ENCODE assay signal across 8 cellular contexts in the genomic region with DNA sequence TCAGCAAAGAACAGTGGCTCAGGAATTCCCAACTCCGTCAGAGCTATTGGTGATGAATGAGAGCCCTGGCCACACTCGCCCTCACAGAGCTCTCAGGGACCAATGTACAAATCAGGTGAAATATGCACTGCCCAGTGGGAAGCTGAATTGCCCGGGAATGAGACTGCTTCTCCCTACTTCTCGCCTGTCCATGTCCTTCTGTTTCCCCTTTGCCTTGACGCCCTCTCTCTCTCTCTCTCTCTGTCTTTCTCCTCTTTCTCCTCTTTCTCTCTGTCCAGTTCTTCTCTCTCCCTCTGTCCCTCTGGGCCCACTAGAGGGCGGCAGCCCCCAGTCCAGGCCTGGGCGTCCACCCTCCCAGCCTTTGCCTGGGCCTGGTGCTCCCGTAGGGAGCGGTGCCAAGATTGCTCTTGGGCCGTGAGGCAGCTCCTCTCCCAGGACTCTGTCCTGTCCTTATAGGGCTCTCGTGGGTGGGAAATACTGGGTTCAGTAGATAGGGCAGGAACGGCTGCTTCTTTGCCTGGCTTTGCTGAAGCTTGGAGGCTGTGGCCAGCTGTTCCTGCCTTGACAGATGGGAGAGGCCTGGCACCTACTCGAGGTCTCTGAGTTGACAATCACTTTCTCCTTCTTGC. TPM values are rescaled to one million over a fixed set of nuclear protein-coding genes. Genes with fewer than 3 reads are reported as not detected.
A peak's percentile ranks its signal among the peaks of the same experiment; 100 is the strongest.
DNase-seq lines count a peak whose midpoint lies in the region; ATAC-seq and TF ChIP-seq lines count a peak whose summit lies in the region.

No MANE protein-coding gene starts in this region.

- no peak overlapping the region for H3K27ac ChIP-seq in OCI-LY1 (ENCODE audit: low read depth, low read length, poor library complexity, severe bottlenecking)
- peak overlapping the region in 32 of 59 donors; percentile 1 to 85 (median 54) for H3K27ac ChIP-seq in dorsolateral prefrontal cortex
- H3K27ac ChIP-seq in transverse colon = peak overlapping the region; percentile 62 to 75 (median 68)

- H3K79me2 ChIP-seq in OCI-LY1 (ENCODE audit: insufficient read depth, low read length) = no peaks in the 10 kb centered on the region

- no peak overlapping the region for H3K27ac Mint-ChIP-seq in activated T-helper 17 cell treated with anti-CD3 and anti-CD28 coated beads, Interleukin-2, amount 50 U/mL, for 72 hours

- ATAC-seq in HG02623 (IDR thresholded peaks at IDR 0.05; ENCODE audit: unreplicated experiment) = no peak
- no peak for ATAC-seq in activated T-helper 17 cell treated with anti-CD3 and anti-CD28 coated beads, Interleukin-2, amount 50 U/mL, for 72 hours (replicated peaks)

- WGBS in lower leg skin, 2 donors = 38 to 43% methylated on average over 13 of the region's 13 CpGs
- 35 to 38% methylated on average over 5 to 13 of the region's 13 CpGs for WGBS in transverse colon (ENCODE audit: low coverage in 1 of 2), 2 donors

- H3K36me3 ChIP-seq in OCI-LY1 (ENCODE audit: insufficient read depth, low read length) = no peaks in the 10 kb centered on the region
- no peaks in the 10 kb centered on the region for H3K36me3 ChIP-seq in transverse colon

- H3K4me2 ChIP-seq in OCI-LY1 (ENCODE audit: low read length) = no peak overlapping the region

- H3F3A ChIP-seq in OCI-LY1 (ENCODE audit: insufficient read depth, low read length) = no peaks in the 10 kb centered on the region

- H3K4me1 ChIP-seq in OCI-LY1 (ENCODE audit: insufficient read depth, low read length, severe bottlenecking) (no peaks in the 10 kb centered on the region), transverse colon (peaks cover 14 to 35% (median 27%) of the 10 kb centered on the region in 4 donors)

- H2AFZ ChIP-seq in OCI-LY1 (ENCODE audit: low read length) = no peak overlapping the region

- H3K27me3 ChIP-seq in OCI-LY1 (ENCODE audit: insufficient read depth, low read length) (no peaks in the 10 kb centered on the region), dorsolateral prefrontal cortex (no peaks in the 10 kb centered on the region), transverse colon (no peaks in the 10 kb centered on the region)

- H4K20me1 ChIP-seq in OCI-LY1 (ENCODE audit: insufficient read depth, low read length) = no peaks in the 10 kb centered on the region

- peak; percentile 70 for DNase-seq in A172 (ENCODE audit: low spot score)
- peak; percentile 45 for DNase-seq in GM13976 (ENCODE audit: low spot score)
- DNase-seq in dorsolateral prefrontal cortex = peak; percentile 70 to 87 (median 80)
- peak; percentile 64 to 94 for DNase-seq in lower leg skin (ENCODE audit: low spot score in 2 of 2)
- DNase-seq in transverse colon = peak; percentile 83

- H3K27me3 Mint-ChIP-seq in activated T-helper 17 cell treated with anti-CD3 and anti-CD28 coated beads, Interleukin-2, amount 50 U/mL, for 72 hours = no peaks in the 10 kb centered on the region

- intact Hi-C loops in dorsolateral prefrontal cortex (cut with DNase I) = loop anchor here (2.0 to 10.0 kb wide), 6 partner anchors 26 to 264 kb away; no protein-coding TSS in a partner anchor
- intact Hi-C loops in lower leg skin (cut with DNase I; ENCODE audit: low total_unique reads) = no loop called here
- intact Hi-C loops in transverse colon (cut with DNase I; ENCODE audit: low total_unique reads) = loop anchor here (5.0 kb wide), 1 partner anchor 263 kb away; no protein-coding TSS in a partner anchor

- TF ChIP-seq EP300 in transverse colon (IDR thresholded peaks at IDR 0.05; ENCODE audit: low read depth) = no peak

- H3K9ac ChIP-seq in OCI-LY1 (ENCODE audit: low read length) = no peak overlapping the region

- TF ChIP-seq POLR2A in lower leg skin (IDR thresholded peaks at IDR 0.05) (no peak), transverse colon (IDR thresholded peaks at IDR 0.05) (no peak)

- H3K9me3 Mint-ChIP-seq in activated T-helper 17 cell treated with anti-CD3 and anti-CD28 coated beads, Interleukin-2, amount 50 U/mL, for 72 hours = no peaks in the 10 kb centered on the region

- no peaks in the 10 kb centered on the region for H3K36me3 Mint-ChIP-seq in activated T-helper 17 cell treated with anti-CD3 and anti-CD28 coated beads, Interleukin-2, amount 50 U/mL, for 72 hours (ENCODE audit: low read depth)

- peak; percentile 51 for TF ChIP-seq CTCF in GM13976 (IDR thresholded peaks at IDR 0.05; ENCODE audit: borderline replicate concordance, control extremely low read depth, extremely low read depth, insufficient read depth, missing control alignments)
- TF ChIP-seq CTCF in OCI-LY1 (IDR thresholded peaks at IDR 0.05; ENCODE audit: low read length) = peak; percentile 26; the same call in 1 of the 2 replicates
- TF ChIP-seq CTCF in dorsolateral prefrontal cortex (IDR thresholded peaks at IDR 0.05 in 54 of 56, conservative IDR thresholded peaks at IDR 0.05 in 2 of 56; ENCODE audit: low read depth in 1 of 56, partially characterized antibody in 56 of 56) = peak; percentile 31 to 93 (median 78)
- peak in 1 of 3 donors; percentile 45 for TF ChIP-seq CTCF in lower leg skin (IDR thresholded peaks at IDR 0.05)
- peak; percentile 63 to 77 (median 77) for TF ChIP-seq CTCF in transverse colon (IDR thresholded peaks at IDR 0.05)

- H3K4me1 Mint-ChIP-seq in activated T-helper 17 cell treated with anti-CD3 and anti-CD28 coated beads, Interleukin-2, amount 50 U/mL, for 72 hours = peaks cover 7% of the 10 kb centered on the region

- no peaks in the 10 kb centered on the region for H3K9me2 ChIP-seq in OCI-LY1 (ENCODE audit: low read depth, low read length)

- no peak overlapping the region for H3K4me3 Mint-ChIP-seq in activated T-helper 17 cell treated with anti-CD3 and anti-CD28 coated beads, Interleukin-2, amount 50 U/mL, for 72 hours

- in situ Hi-C loops in GM13976 (cut with MboI; ENCODE audit: low sequenced_read_pairs, unreplicated experiment) = no loop called here
- in situ Hi-C loops in transverse colon (cut with MboI; ENCODE audit: low pct_ligation_motif_present in 1 of 4, low pct_unique_long_range_greater_than_20kb in 1 of 4, low sequenced_read_pairs in 3 of 4) = loop anchor here in 1 of 4 donors (25.0 kb wide), 1 partner anchor 583 kb away; no protein-coding TSS in a partner anchor

- no peaks in the 10 kb centered on the region for H3K9me3 ChIP-seq in OCI-LY1 (ENCODE audit: low read length)
- H3K9me3 ChIP-seq in transverse colon = no peaks in the 10 kb centered on the region

- H3K4me3 ChIP-seq in OCI-LY1 (ENCODE audit: low read depth, low read length, poor library complexity, severe bottlenecking) = no peak overlapping the region
- no peak overlapping the region for H3K4me3 ChIP-seq in dorsolateral prefrontal cortex
- H3K4me3 ChIP-seq in lower leg skin (ENCODE audit: low read depth, poor library complexity, severe bottlenecking) = no peak overlapping the region
- no peak overlapping the region for H3K4me3 ChIP-seq in transverse colon

RNA-seq across cellular contexts. Expression of gene PUM2, which starts 28.4 kb away (rescaled TPM):
- 19.4 and 19.7 TPM in 2 replicates for total RNA-seq in A172 (2014; rRNA removed; shearing (Covaris generic))
- 100 to 1,000 TPM; 107 to 165 (median 131) TPM for total RNA-seq in dorsolateral prefrontal cortex
- total RNA-seq in lower leg skin = 10 to 100 TPM; 82.5 to 88.1 (median 84.8) TPM
- total RNA-seq in transverse colon = 10 to 100 TPM; 62.5 to 92.7 (median 70.5) TPM
- 100 to 1,000 TPM; 113 to 120 TPM for total RNA-seq in activated T-helper 17 cell treated with anti-CD3 and anti-CD28 coated beads, Interleukin-2, amount 50 U/mL, for 72 hours
